ENCODE assay signal across 1 cellular context in the genomic region with DNA sequence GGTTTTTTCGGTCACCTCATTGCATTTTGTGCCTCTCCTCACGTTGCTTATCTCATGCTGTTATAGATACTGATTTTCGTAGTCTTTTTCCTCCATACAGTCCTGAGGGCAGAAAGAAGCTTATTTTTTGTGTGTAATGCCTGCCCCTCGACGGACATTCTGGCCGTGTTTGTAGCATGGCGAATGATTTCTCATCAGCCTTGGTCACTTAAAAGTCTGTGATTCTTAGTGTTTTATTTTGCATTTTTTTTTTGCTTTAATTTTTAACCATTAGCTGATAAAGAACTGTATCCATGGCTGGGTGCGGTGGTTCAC.
TF ChIP-seq lines count a peak whose summit lies in the region.

No MANE protein-coding gene starts in this region.

TF ChIP-seq in SK-N-SH, 30 proteins besides CTCF, POLR2A, EP300 and RAD21 (continued from another document):
- TF ChIP-seq, protein P1, sequence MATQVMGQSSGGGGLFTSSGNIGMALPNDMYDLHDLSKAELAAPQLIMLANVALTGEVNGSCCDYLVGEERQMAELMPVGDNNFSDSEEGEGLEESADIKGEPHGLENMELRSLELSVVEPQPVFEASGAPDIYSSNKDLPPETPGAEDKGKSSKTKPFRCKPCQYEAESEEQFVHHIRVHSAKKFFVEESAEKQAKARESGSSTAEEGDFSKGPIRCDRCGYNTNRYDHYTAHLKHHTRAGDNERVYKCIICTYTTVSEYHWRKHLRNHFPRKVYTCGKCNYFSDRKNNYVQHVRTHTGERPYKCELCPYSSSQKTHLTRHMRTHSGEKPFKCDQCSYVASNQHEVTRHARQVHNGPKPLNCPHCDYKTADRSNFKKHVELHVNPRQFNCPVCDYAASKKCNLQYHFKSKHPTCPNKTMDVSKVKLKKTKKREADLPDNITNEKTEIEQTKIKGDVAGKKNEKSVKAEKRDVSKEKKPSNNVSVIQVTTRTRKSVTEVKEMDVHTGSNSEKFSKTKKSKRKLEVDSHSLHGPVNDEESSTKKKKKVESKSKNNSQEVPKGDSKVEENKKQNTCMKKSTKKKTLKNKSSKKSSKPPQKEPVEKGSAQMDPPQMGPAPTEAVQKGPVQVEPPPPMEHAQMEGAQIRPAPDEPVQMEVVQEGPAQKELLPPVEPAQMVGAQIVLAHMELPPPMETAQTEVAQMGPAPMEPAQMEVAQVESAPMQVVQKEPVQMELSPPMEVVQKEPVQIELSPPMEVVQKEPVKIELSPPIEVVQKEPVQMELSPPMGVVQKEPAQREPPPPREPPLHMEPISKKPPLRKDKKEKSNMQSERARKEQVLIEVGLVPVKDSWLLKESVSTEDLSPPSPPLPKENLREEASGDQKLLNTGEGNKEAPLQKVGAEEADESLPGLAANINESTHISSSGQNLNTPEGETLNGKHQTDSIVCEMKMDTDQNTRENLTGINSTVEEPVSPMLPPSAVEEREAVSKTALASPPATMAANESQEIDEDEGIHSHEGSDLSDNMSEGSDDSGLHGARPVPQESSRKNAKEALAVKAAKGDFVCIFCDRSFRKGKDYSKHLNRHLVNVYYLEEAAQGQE (IDR thresholded peaks at IDR 0.05; ENCODE audit: low read depth, low read length): no peak
- TF ChIP-seq FOXM1 (IDR thresholded peaks at IDR 0.05; ENCODE audit: low read depth) (no peak), TCF12 (IDR thresholded peaks at IDR 0.05) (no peak), NFIC (IDR thresholded peaks at IDR 0.05; ENCODE audit: borderline replicate concordance) (no peak), SIN3A (IDR thresholded peaks at IDR 0.05; ENCODE audit: borderline replicate concordance, low read depth, low read length) (no peak)
- TF ChIP-seq, protein P2, sequence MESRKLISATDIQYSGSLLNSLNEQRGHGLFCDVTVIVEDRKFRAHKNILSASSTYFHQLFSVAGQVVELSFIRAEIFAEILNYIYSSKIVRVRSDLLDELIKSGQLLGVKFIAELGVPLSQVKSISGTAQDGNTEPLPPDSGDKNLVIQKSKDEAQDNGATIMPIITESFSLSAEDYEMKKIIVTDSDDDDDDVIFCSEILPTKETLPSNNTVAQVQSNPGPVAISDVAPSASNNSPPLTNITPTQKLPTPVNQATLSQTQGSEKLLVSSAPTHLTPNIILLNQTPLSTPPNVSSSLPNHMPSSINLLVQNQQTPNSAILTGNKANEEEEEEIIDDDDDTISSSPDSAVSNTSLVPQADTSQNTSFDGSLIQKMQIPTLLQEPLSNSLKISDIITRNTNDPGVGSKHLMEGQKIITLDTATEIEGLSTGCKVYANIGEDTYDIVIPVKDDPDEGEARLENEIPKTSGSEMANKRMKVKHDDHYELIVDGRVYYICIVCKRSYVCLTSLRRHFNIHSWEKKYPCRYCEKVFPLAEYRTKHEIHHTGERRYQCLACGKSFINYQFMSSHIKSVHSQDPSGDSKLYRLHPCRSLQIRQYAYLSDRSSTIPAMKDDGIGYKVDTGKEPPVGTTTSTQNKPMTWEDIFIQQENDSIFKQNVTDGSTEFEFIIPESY (IDR thresholded peaks at IDR 0.05; ENCODE audit: borderline replicate concordance, low read depth): no peak
- TF ChIP-seq, protein P3, sequence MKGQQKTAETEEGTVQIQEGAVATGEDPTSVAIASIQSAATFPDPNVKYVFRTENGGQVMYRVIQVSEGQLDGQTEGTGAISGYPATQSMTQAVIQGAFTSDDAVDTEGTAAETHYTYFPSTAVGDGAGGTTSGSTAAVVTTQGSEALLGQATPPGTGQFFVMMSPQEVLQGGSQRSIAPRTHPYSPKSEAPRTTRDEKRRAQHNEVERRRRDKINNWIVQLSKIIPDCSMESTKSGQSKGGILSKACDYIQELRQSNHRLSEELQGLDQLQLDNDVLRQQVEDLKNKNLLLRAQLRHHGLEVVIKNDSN (IDR thresholded peaks at IDR 0.05; ENCODE audit: borderline replicate concordance, low read depth): no peak
- TF ChIP-seq, protein P4, sequence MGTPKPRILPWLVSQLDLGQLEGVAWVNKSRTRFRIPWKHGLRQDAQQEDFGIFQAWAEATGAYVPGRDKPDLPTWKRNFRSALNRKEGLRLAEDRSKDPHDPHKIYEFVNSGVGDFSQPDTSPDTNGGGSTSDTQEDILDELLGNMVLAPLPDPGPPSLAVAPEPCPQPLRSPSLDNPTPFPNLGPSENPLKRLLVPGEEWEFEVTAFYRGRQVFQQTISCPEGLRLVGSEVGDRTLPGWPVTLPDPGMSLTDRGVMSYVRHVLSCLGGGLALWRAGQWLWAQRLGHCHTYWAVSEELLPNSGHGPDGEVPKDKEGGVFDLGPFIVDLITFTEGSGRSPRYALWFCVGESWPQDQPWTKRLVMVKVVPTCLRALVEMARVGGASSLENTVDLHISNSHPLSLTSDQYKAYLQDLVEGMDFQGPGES (IDR thresholded peaks at IDR 0.05; ENCODE audit: low read depth, low read length): no peak
TF ChIP-seq in SK-N-SH: peak in this region for 0.
